12 cellular contexts compared by ENCODE assay signal in the genomic region with DNA sequence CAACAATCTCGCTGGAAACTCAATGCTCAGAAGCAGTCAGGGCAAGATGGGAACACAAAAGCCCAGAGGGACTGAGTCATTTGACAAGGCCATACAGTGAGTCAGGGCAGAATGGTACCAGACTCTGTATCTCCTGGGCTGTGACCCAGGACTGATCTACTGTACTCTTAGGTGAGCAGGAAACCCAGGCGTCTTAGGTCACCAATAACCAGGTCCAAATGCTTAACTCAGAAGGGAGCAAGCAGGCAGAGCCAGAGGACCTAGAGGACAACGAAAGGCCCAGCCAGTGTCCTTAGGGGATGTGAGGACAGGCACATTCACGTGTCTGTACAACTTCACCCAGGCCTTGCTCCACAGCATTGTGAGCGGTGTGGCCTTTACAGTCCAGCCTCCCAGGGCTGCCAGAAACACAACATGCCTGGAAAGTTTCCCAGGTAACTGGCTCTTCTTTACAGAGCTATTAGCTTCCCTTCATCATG.
DNase-seq lines count a peak whose midpoint lies in the region; ATAC-seq and FAIRE-seq lines count a peak whose summit lies in the region.
"Had no signal": no experiment of that assay in that cellular context is flagged by ENCODE, and none has a peak within 500 bp of the region (broad histone marks: within the 10 kb centered on the region; RNA-seq: fewer than 3 reads in every experiment).

No MANE protein-coding gene starts in this region.

- no peak for FAIRE-seq in HTR-8/SVneo (lab: Jason Lieb, UNC)

- ATAC-seq in T-helper 17 cell (no peak), GM19467 (IDR thresholded peaks at IDR 0.05; ENCODE audit: unreplicated experiment) (no peak)
- ATAC-seq: effector memory CD8-positive, alpha-beta T cell had no signal

- H3K9me3 ChIP-seq in T-helper 17 cell (ENCODE audit: control insufficient read depth, low read length, poor library complexity, severe bottlenecking) = no peaks in the 10 kb centered on the region

- no peaks in the 10 kb centered on the region for H3K36me3 Mint-ChIP-seq in T-helper 17 cell (ENCODE audit: low read depth)

- no peak overlapping the region for H3K4me3 Mint-ChIP-seq in T-helper 17 cell
- H3K4me3 Mint-ChIP-seq: effector memory CD8-positive, alpha-beta T cell had no signal

- H3K27ac Mint-ChIP-seq in T-helper 17 cell = peak overlapping the region; percentile 72
- H3K27ac Mint-ChIP-seq: effector memory CD8-positive, alpha-beta T cell had no signal

- H3K27me3 Mint-ChIP-seq in T-helper 17 cell = no peaks in the 10 kb centered on the region
- H3K27me3 Mint-ChIP-seq: effector memory CD8-positive, alpha-beta T cell had no signal

- DNase-seq in EL (peak; percentile 47), T-helper 17 cell (no peak), fibroblast of peridontal ligament (ENCODE audit: extremely low read depth) (peak; percentile 34), non-pigmented ciliary epithelial cell (ENCODE audit: low read depth) (peak; percentile 17), HTR-8/SVneo (ENCODE audit: insufficient read length, low spot score) (no peak), mesenteric fat pad (ENCODE audit: low spot score) (no peak), NCI-H524 treated with DMSO at 0.1 percent for 48 hours (lab: John Stamatoyannopoulos, UW) (no peak)
- DNase-seq: DND-41; effector memory CD8-positive, alpha-beta T cell; NCI-H510A treated with DMSO at 0.1 percent for 48 hours; stimulated activated naive CD4-positive, alpha-beta T cell treated with Interleukin-2 at 50 U/mL for 16 hours had no signal

- peaks cover 11% of the 10 kb centered on the region for H3K4me1 Mint-ChIP-seq in T-helper 17 cell

Comparison
In these comparisons a context has a peak if more than half of its experiments do, and no peak if none do; other contexts are left out.
1. DNase-seq: peak in EL (single experiment), fibroblast of peridontal ligament (single experiment) and non-pigmented ciliary epithelial cell (single experiment); none in T-helper 17 cell (0 of 3), HTR-8/SVneo (single experiment), mesenteric fat pad (single experiment) and NCI-H524 treated with DMSO at 0.1 percent for 48 hours (single experiment).